Comparison of ENCODE assay signal across 1 cellular context in the genomic region with DNA sequence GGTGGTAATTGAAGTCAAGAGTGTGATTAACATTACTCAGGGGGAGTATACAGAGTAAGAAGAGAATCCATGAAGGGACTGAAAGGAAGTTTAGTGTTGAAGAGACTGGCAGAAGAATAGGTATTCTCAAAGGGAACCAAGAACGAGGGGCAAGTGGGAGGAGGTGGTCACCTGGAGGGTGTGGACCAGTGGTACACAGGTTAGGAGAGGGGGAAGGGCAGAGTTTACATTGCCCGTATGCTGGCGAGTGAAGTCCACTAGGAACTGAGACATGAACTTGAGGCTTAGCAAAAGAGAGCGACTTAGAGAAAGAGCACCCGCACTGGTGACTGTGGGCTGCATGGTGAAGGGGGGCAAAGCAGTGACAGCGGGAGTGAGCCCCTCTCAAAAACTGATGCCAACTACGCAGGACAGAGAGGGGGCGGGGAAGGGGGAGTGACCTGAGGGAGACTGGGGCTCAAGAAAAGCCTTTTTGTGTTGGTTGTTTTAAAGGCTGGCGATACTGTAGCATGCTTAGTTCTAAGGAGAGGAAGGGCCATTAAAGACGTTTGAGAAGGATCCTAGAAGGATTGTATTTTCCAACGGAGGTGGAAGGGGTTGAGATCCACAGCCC.
TF ChIP-seq lines count a peak whose summit lies in the region.

No MANE protein-coding gene starts in this region.

TF ChIP-seq in HepG2, 621 proteins besides CTCF, POLR2A, EP300 and RAD21:
- TF ChIP-seq, protein P1, sequence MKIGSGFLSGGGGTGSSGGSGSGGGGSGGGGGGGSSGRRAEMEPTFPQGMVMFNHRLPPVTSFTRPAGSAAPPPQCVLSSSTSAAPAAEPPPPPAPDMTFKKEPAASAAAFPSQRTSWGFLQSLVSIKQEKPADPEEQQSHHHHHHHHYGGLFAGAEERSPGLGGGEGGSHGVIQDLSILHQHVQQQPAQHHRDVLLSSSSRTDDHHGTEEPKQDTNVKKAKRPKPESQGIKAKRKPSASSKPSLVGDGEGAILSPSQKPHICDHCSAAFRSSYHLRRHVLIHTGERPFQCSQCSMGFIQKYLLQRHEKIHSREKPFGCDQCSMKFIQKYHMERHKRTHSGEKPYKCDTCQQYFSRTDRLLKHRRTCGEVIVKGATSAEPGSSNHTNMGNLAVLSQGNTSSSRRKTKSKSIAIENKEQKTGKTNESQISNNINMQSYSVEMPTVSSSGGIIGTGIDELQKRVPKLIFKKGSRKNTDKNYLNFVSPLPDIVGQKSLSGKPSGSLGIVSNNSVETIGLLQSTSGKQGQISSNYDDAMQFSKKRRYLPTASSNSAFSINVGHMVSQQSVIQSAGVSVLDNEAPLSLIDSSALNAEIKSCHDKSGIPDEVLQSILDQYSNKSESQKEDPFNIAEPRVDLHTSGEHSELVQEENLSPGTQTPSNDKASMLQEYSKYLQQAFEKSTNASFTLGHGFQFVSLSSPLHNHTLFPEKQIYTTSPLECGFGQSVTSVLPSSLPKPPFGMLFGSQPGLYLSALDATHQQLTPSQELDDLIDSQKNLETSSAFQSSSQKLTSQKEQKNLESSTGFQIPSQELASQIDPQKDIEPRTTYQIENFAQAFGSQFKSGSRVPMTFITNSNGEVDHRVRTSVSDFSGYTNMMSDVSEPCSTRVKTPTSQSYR (CRISPR knock-in tag; IDR thresholded peaks at IDR 0.05; ENCODE audit: borderline replicate concordance) = peak; percentile 73; the same call in 1 of the 2 replicates
- no peak for TF ChIP-seq RBAK (CRISPR knock-in tag; IDR thresholded peaks at IDR 0.05)
